Comparison of ENCODE assay signal across 17 cellular contexts in the genomic region with DNA sequence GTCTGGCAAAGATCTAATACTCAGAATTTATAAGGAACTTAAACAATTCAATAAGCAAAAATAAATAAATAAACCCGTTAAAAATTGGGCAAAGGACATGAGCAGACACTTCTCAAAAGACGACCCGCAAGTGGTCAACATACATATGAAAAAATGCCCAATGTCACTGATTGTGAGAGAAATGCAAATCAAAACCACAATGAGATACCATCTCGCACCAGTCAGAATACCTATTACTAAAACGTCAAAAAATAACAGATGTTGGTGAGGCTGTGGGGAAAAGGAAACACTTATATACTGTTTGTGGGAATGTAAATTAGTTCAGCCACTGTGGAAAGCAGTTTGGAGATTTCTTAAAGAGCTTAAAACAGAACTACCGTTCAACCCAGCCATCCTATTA.
"Had no signal": no experiment of that assay in that cellular context is flagged by ENCODE, and none has a peak within 500 bp of the region (broad histone marks: within the 10 kb centered on the region; RNA-seq: fewer than 3 reads in every experiment).

No MANE protein-coding gene starts in this region.

- H3K36me3 Mint-ChIP-seq: activated naive CD8-positive, alpha-beta T cell treated with anti-CD3 and anti-CD28 coated beads, Interleukin-2, amount 10 ng/mL, durations not matched to agents 7 days and 5 days; naive thymus-derived CD8-positive, alpha-beta T cell; stimulated activated effector memory CD8-positive, alpha-beta T cell treated with anti-CD3 and anti-CD28 coated beads, Interleukin-12 subunit alpha, Interleukin-12 subunit beta, amount 100 ng/mL, for 72 hours had no signal

- H3K36me3 ChIP-seq: ovary, right lobe of liver had no signal

- H3K27ac ChIP-seq: ovary, right lobe of liver had no signal

- ATAC-seq: activated CD8-positive, alpha-beta T cell treated with anti-CD3 and anti-CD28 coated beads for 36 hours; activated T-helper 17 cell treated with anti-CD3 and anti-CD28 coated beads, Interleukin-2, amount 50 U/mL, for 72 hours; effector memory CD8-positive, alpha-beta T cell; naive thymus-derived CD8-positive, alpha-beta T cell; right lobe of liver; stimulated activated effector memory CD8-positive, alpha-beta T cell treated with anti-CD3 and anti-CD28 coated beads, Interleukin-12 subunit alpha, Interleukin-12 subunit beta, amount 100 ng/mL, for 72 hours had no signal

- H3K4me1 Mint-ChIP-seq: activated CD4-positive, alpha-beta T cell treated with anti-CD3 and anti-CD28 coated beads, Interleukin-2, amount 10 ng/mL, durations not matched to agents 24 days and 14 days; activated naive CD8-positive, alpha-beta T cell treated with anti-CD3 and anti-CD28 coated beads, Interleukin-2, amount 10 ng/mL, durations not matched to agents 7 days and 5 days; activated T-helper 17 cell treated with anti-CD3 and anti-CD28 coated beads, Interleukin-2, amount 50 U/mL, for 72 hours; immature natural killer cell; naive thymus-derived CD8-positive, alpha-beta T cell; stimulated activated effector memory CD8-positive, alpha-beta T cell treated with anti-CD3 and anti-CD28 coated beads, Interleukin-12 subunit alpha, Interleukin-12 subunit beta, amount 100 ng/mL, for 72 hours had no signal

- H3K27me3 ChIP-seq: ovary, right lobe of liver had no signal

- H3K9me3 ChIP-seq: ovary, right lobe of liver had no signal

- H3K9me3 Mint-ChIP-seq: activated CD8-positive, alpha-beta T cell treated with anti-CD3 and anti-CD28 coated beads for 36 hours; effector memory CD8-positive, alpha-beta T cell; stimulated activated effector memory CD8-positive, alpha-beta T cell treated with anti-CD3 and anti-CD28 coated beads, Interleukin-12 subunit alpha, Interleukin-12 subunit beta, amount 100 ng/mL, for 72 hours had no signal

- H3K4me3 ChIP-seq: ovary, right lobe of liver had no signal

- H3K27ac Mint-ChIP-seq: activated CD4-positive, alpha-beta T cell treated with anti-CD3 and anti-CD28 coated beads, Interleukin-2, amount 10 ng/mL, durations not matched to agents 24 days and 14 days; activated CD8-positive, alpha-beta T cell treated with anti-CD3 and anti-CD28 coated beads for 36 hours; activated naive CD8-positive, alpha-beta T cell treated with anti-CD3 and anti-CD28 coated beads, Interleukin-2, amount 10 ng/mL, durations not matched to agents 7 days and 5 days; activated T-helper 17 cell treated with anti-CD3 and anti-CD28 coated beads, Interleukin-2, amount 50 U/mL, for 72 hours; effector memory CD8-positive, alpha-beta T cell; immature natural killer cell; naive thymus-derived CD8-positive, alpha-beta T cell; stimulated activated effector memory CD8-positive, alpha-beta T cell treated with anti-CD3 and anti-CD28 coated beads, Interleukin-12 subunit alpha, Interleukin-12 subunit beta, amount 100 ng/mL, for 72 hours had no signal

- DNase-seq: activated CD4-positive, alpha-beta T cell treated with anti-CD3 and anti-CD28 coated beads, Interleukin-2, amount 10 ng/mL, durations not matched to agents 24 days and 14 days; activated CD8-positive, alpha-beta T cell treated with anti-CD3 and anti-CD28 coated beads for 36 hours; activated naive CD4-positive, alpha-beta T cell; activated naive CD8-positive, alpha-beta T cell treated with anti-CD3 and anti-CD28 coated beads, Interleukin-2, amount 10 ng/mL, durations not matched to agents 7 days and 5 days; activated T-cell treated with anti-CD3 and anti-CD28 coated beads, Interleukin-2, amount 50 U/mL, for 1 hour; amygdala; effector memory CD8-positive, alpha-beta T cell; immature natural killer cell; mesendoderm; naive thymus-derived CD8-positive, alpha-beta T cell; ovary; right lobe of liver; small intestine; stimulated activated CD4-positive, alpha-beta T cell treated with anti-CD3 and anti-CD28 coated beads, Interleukin-15, amount 100 ng/mL, for 24 hours; stimulated activated CD4-positive, alpha-beta T cell treated with anti-CD3 and anti-CD28 coated beads, Interleukin-2, amount 100 ng/mL, for 48 hours had no signal

- H3K4me1 ChIP-seq: right lobe of liver had no signal

- H3K4me3 Mint-ChIP-seq: activated CD4-positive, alpha-beta T cell treated with anti-CD3 and anti-CD28 coated beads, Interleukin-2, amount 10 ng/mL, durations not matched to agents 24 days and 14 days; activated CD8-positive, alpha-beta T cell treated with anti-CD3 and anti-CD28 coated beads for 36 hours; activated naive CD8-positive, alpha-beta T cell treated with anti-CD3 and anti-CD28 coated beads, Interleukin-2, amount 10 ng/mL, durations not matched to agents 7 days and 5 days; activated T-helper 17 cell treated with anti-CD3 and anti-CD28 coated beads, Interleukin-2, amount 50 U/mL, for 72 hours; effector memory CD8-positive, alpha-beta T cell; immature natural killer cell; naive thymus-derived CD8-positive, alpha-beta T cell; stimulated activated effector memory CD8-positive, alpha-beta T cell treated with anti-CD3 and anti-CD28 coated beads, Interleukin-12 subunit alpha, Interleukin-12 subunit beta, amount 100 ng/mL, for 72 hours had no signal
